In the genomic region with DNA sequence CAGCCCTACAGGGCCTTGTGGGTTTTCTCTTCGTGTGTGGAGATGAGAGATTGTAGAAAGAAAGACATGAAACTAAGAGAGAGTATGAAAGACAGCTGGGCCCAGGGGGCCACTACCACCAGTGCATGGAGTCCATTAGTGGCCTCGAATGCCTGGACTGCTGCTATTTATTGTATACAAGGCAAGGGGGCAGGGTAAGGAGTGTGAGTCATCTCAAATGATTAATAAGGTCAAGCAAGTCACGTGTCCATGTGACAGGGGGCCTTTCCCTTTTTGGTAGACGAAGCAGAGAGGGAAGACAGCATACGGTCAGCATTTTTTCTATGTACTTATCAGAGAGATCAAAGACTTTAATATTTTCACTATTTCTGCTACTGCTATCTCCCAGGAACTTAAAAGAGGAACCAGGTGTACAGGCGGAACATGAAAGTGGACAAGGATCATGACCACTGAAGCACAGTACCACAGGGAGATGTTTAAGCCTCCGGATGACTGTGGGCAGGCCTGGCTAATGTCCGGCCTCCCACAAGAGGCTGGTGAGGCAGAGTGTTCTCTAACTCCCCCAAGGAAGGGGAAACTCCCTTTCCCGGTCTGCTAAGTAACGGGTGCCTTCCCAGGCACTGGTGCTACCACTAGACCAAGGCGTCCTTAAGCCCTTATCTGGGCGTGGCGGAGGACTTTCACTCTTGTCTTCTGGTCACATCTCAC, we compare ENCODE assay signal across 1 cellular context.
TF ChIP-seq lines count a peak whose summit lies in the region.

No MANE protein-coding gene starts in this region.

TF ChIP-seq in HCT116, 20 proteins besides CTCF, POLR2A, EP300 and RAD21 (continued from another document):
- TF ChIP-seq ZBTB33 (IDR thresholded peaks at IDR 0.05; ENCODE audit: extremely low read depth, insufficient replicate concordance, low read length) (no peak), ATF3 (IDR thresholded peaks at IDR 0.05) (no peak), YY1 (IDR thresholded peaks at IDR 0.05; ENCODE audit: extremely low read depth, insufficient replicate concordance, low read depth, low read length) (no peak), EGR1 (IDR thresholded peaks at IDR 0.05; ENCODE audit: low read depth) (no peak), JUND (IDR thresholded peaks at IDR 0.05) (peak; percentile 56; the same call in 1 of the 2 replicates), FOSL1 (IDR thresholded peaks at IDR 0.05; ENCODE audit: low read depth) (peak; percentile 52; the same call in 1 of the 2 replicates), TCF7L2 (IDR thresholded peaks at IDR 0.05; ENCODE audit: borderline replicate concordance, extremely low read depth, insufficient read depth, insufficient read length) (peak; percentile 72), CBX3 (IDR thresholded peaks at IDR 0.05; ENCODE audit: low read depth) (no peak), SIN3A (IDR thresholded peaks at IDR 0.05; ENCODE audit: low read depth) (no peak)
